ENCODE assay signal across 21 cellular contexts in genomic region chr4:132502096-132502552, GRCh38.
DNase-seq lines count a peak whose midpoint lies in the region; ATAC-seq and TF ChIP-seq lines count a peak whose summit lies in the region.
"Had no signal": no experiment of that assay in that cellular context is flagged by ENCODE, and none has a peak within 500 bp of the region (broad histone marks: within the 10 kb centered on the region; RNA-seq: fewer than 3 reads in every experiment).

No MANE protein-coding gene starts in this region.

- H3K4me3 ChIP-seq in OCI-LY1 (ENCODE audit: low read depth, low read length, poor library complexity, severe bottlenecking) (no peak overlapping the region), lower leg skin (ENCODE audit: low read depth, poor library complexity, severe bottlenecking) (no peak overlapping the region)

- H3K79me2 ChIP-seq in OCI-LY1 (ENCODE audit: insufficient read depth, low read length) = no peaks in the 10 kb centered on the region

- H2AFZ ChIP-seq in OCI-LY1 (ENCODE audit: low read length) = peak overlapping the region; percentile 66

- H3K9ac ChIP-seq in OCI-LY1 (ENCODE audit: low read length) = no peak overlapping the region
- H3K9ac ChIP-seq: KMS-11 had no signal

- H3K9me2 ChIP-seq in OCI-LY1 (ENCODE audit: low read depth, low read length) = no peaks in the 10 kb centered on the region

- H3K27ac ChIP-seq in OCI-LY1 (ENCODE audit: low read depth, low read length, poor library complexity, severe bottlenecking) = no peak overlapping the region
- no peak overlapping the region for H3K27ac ChIP-seq in foreskin keratinocyte
- H3K27ac ChIP-seq: 22Rv1, KMS-11 had no signal

- H3K4me3 Mint-ChIP-seq in activated CD4-positive, alpha-beta T cell treated with anti-CD3 and anti-CD28 coated beads for 36 hours = no peak overlapping the region
- H3K4me3 Mint-ChIP-seq: CD4-positive, alpha-beta memory T cell had no signal

- no peaks in the 10 kb centered on the region for H3K36me3 Mint-ChIP-seq in activated CD4-positive, alpha-beta T cell treated with anti-CD3 and anti-CD28 coated beads for 36 hours (ENCODE audit: low read depth)
- H3K36me3 Mint-ChIP-seq: CD4-positive, alpha-beta memory T cell had no signal

- no peaks in the 10 kb centered on the region for H4K20me1 ChIP-seq in OCI-LY1 (ENCODE audit: insufficient read depth, low read length)

- H3K4me2 ChIP-seq in OCI-LY1 (ENCODE audit: low read length) = no peak overlapping the region
- H3K4me2 ChIP-seq: KMS-11 had no signal

- no peaks in the 10 kb centered on the region for H3K27me3 ChIP-seq in OCI-LY1 (ENCODE audit: insufficient read depth, low read length)
- no peaks in the 10 kb centered on the region for H3K27me3 ChIP-seq in foreskin keratinocyte
- H3K27me3 ChIP-seq: BE2C had no signal

- CTCF ChIA-PET in activated CD4-positive, alpha-beta T cell treated with anti-CD3 and anti-CD28 coated beads for 36 hours (lab: Charles Lee) = no interaction called here

- no peak for TF ChIP-seq POLR2A in lower leg skin (IDR thresholded peaks at IDR 0.05)

- peak; percentile 81 for ATAC-seq in activated CD4-positive, alpha-beta T cell treated with anti-CD3 and anti-CD28 coated beads for 36 hours
- ATAC-seq in HG02610 (IDR thresholded peaks at IDR 0.05; ENCODE audit: unreplicated experiment) (peak; percentile 55), foreskin keratinocyte (peak; percentile 83)
- ATAC-seq: HepG2 had no signal

- intact Hi-C loops in activated CD4-positive, alpha-beta T cell treated with anti-CD3 and anti-CD28 coated beads for 36 hours (cut with DNase I, micrococcal nuclease) = no loop called here
- intact Hi-C loops in lower leg skin (cut with DNase I; ENCODE audit: low total_unique reads) = no loop called here

- peaks cover 2% of the 10 kb centered on the region for H3K9me3 Mint-ChIP-seq in activated CD4-positive, alpha-beta T cell treated with anti-CD3 and anti-CD28 coated beads for 36 hours (ENCODE audit: low read depth)

- POLR2A ChIA-PET in activated CD4-positive, alpha-beta T cell treated with anti-CD3 and anti-CD28 coated beads for 36 hours (lab: Charles Lee) = no interaction called here

- no peak overlapping the region for H3K27ac Mint-ChIP-seq in activated CD4-positive, alpha-beta T cell treated with anti-CD3 and anti-CD28 coated beads for 36 hours
- H3K27ac Mint-ChIP-seq: CD4-positive, alpha-beta memory T cell had no signal

- H3F3A ChIP-seq in OCI-LY1 (ENCODE audit: insufficient read depth, low read length) = no peaks in the 10 kb centered on the region

- H3K36me3 ChIP-seq in OCI-LY1 (ENCODE audit: insufficient read depth, low read length) = no peaks in the 10 kb centered on the region
- H3K36me3 ChIP-seq: BE2C had no signal

- H3K27me3 Mint-ChIP-seq in activated CD4-positive, alpha-beta T cell treated with anti-CD3 and anti-CD28 coated beads for 36 hours = no peaks in the 10 kb centered on the region
- H3K27me3 Mint-ChIP-seq: CD4-positive, alpha-beta memory T cell had no signal

- TF ChIP-seq CTCF in OCI-LY1 (IDR thresholded peaks at IDR 0.05; ENCODE audit: low read length) = no peak
- no peak for TF ChIP-seq CTCF in foreskin keratinocyte (conservative IDR thresholded peaks at IDR 0.05)
- no peak for TF ChIP-seq CTCF in lower leg skin (IDR thresholded peaks at IDR 0.05)

- H3K4me1 ChIP-seq in OCI-LY1 (ENCODE audit: insufficient read depth, low read length, severe bottlenecking) (peaks cover 16% of the 10 kb centered on the region), foreskin keratinocyte (no peaks in the 10 kb centered on the region)
- H3K4me1 ChIP-seq: BE2C had no signal

- H3K4me1 Mint-ChIP-seq in activated CD4-positive, alpha-beta T cell treated with anti-CD3 and anti-CD28 coated beads for 36 hours = peaks cover 2% of the 10 kb centered on the region
- H3K4me1 Mint-ChIP-seq: CD4-positive, alpha-beta memory T cell had no signal

- no peak for DNase-seq in activated CD4-positive, alpha-beta T cell treated with anti-CD3 and anti-CD28 coated beads for 36 hours
- no peak for DNase-seq in activated CD4-positive, alpha-beta T cell treated with anti-CD3 and anti-CD28 coated beads for 4 hours
- DNase-seq in foreskin keratinocyte (peak; percentile 32 to 66), NOMO-1 treated with dmso at 0.1 percent for 144 hours (lab: John Stamatoyannopoulos, UW; ENCODE audit: unreplicated experiment) (no peak), lower leg skin (ENCODE audit: low spot score in 2 of 2) (no peak), NCI-H146 treated with DMSO at 0.1 percent for 48 hours (lab: John Stamatoyannopoulos, UW; ENCODE audit: unreplicated experiment) (no peak)
- DNase-seq: BE2C; Calu3; CD4-positive, alpha-beta memory T cell; H7; NCI-H1105; NCI-H1694 treated with DMSO at 0.1 percent for 48 hours; NCI-H2107; NCI-H2227 treated with DMSO at 0.1 percent for 48 hours; NCI-H524; SHP77 treated with DMSO at 0.1 percent for 48 hours had no signal

- no peaks in the 10 kb centered on the region for H3K9me3 ChIP-seq in OCI-LY1 (ENCODE audit: low read length)
- H3K9me3 ChIP-seq: BE2C had no signal

Comparison
In these comparisons a context has a peak if more than half of its experiments do, and no peak if none do; other contexts are left out.
1. DNase-seq: peak in foreskin keratinocyte (2 of 2); none in activated CD4-positive, alpha-beta T cell treated with anti-CD3 and anti-CD28 coated beads for 36 hours (single experiment), activated CD4-positive, alpha-beta T cell treated with anti-CD3 and anti-CD28 coated beads for 4 hours (0 of 2), NOMO-1 treated with dmso at 0.1 percent for 144 hours (single experiment), lower leg skin (0 of 2) and NCI-H146 treated with DMSO at 0.1 percent for 48 hours (single experiment).
2. Peak in every context shown above with its lines, with median percentiles within 50 percentile points of each other: ATAC-seq.